In genomic region chr2:121527009-121527682, GRCh38 we compare ENCODE assay signal across 14 cellular contexts. TPM values are rescaled to one million over a fixed set of nuclear protein-coding genes. Genes with fewer than 3 reads are reported as not detected.
A peak's percentile ranks its signal among the peaks of the same experiment; 100 is the strongest.
DNase-seq lines count a peak whose midpoint lies in the region; ATAC-seq, FAIRE-seq and TF ChIP-seq lines count a peak whose summit lies in the region.
"Had no signal": no experiment of that assay in that cellular context is flagged by ENCODE, and none has a peak within 500 bp of the region (broad histone marks: within the 10 kb centered on the region; RNA-seq: fewer than 3 reads in every experiment).

No MANE protein-coding gene starts in this region.

- no peak for DNase-seq in CD4-positive, alpha-beta T cell
- peak; percentile 21 for DNase-seq in NCI-H1105 (lab: John Stamatoyannopoulos, UW)
- DNase-seq in esophagus squamous epithelium (lab: John Stamatoyannopoulos, UW): no peak
- DNase-seq in stimulated activated CD4-positive, alpha-beta T cell treated with anti-CD3 and anti-CD28 coated beads, Interleukin-12 subunit alpha, Interleukin-12 subunit beta, amount 100 ng/mL, for 4 hours: peak; percentile 31
- no peak for DNase-seq in urothelium cell line (ENCODE audit: low spot score)
- DNase-seq in Calu3: no peak
- DNase-seq: caudate nucleus, kidney, naive B cell, OCI-M1 had no signal

- intact Hi-C loops in CD4-positive, alpha-beta T cell (cut with DNase I, micrococcal nuclease): loop anchor here in 1 of 2 experiments (5.0 kb wide), 1 partner anchor 230 kb away; the partner anchor contains the start of gene TSN
- intact Hi-C loops in esophagus squamous epithelium (cut with DNase I): no loop called here
- intact Hi-C loops in Calu3 (cut with micrococcal nuclease; ENCODE audit: unreplicated experiment): no loop called here

- no peaks in the 10 kb centered on the region for H3K27me3 Mint-ChIP-seq in CD4-positive, alpha-beta T cell
- no peaks in the 10 kb centered on the region for H3K27me3 Mint-ChIP-seq in Calu3 (ENCODE audit: unreplicated experiment)
- H3K27me3 Mint-ChIP-seq: naive B cell had no signal

- no peak overlapping the region for H3K4me3 Mint-ChIP-seq in CD4-positive, alpha-beta T cell
- H3K4me3 Mint-ChIP-seq in Calu3 (ENCODE audit: low read depth, unreplicated experiment): no peak overlapping the region

- peaks cover 40 to 68% (median 40%) of the 10 kb centered on the region in 3 donors for H3K4me1 ChIP-seq in esophagus squamous epithelium

- POLR2A ChIA-PET in CD4-positive, alpha-beta T cell (lab: Charles Lee): no interaction called here

- no peak for TF ChIP-seq POLR2A in esophagus squamous epithelium (IDR thresholded peaks at IDR 0.05)

- no peak for ATAC-seq in CD4-positive, alpha-beta T cell (ENCODE audit: poor library complexity)
- no peak for ATAC-seq in GM19328 (IDR thresholded peaks at IDR 0.05; ENCODE audit: unreplicated experiment)
- no peak for ATAC-seq in GM21360 (IDR thresholded peaks at IDR 0.05; ENCODE audit: unreplicated experiment)

- H3K4me1 Mint-ChIP-seq in CD4-positive, alpha-beta T cell (ENCODE audit: low read depth): peaks cover 32% of the 10 kb centered on the region
- peaks cover 16% of the 10 kb centered on the region for H3K4me1 Mint-ChIP-seq in Calu3 (ENCODE audit: low read depth, unreplicated experiment)

- peaks cover 53% of the 10 kb centered on the region for H3K36me3 Mint-ChIP-seq in CD4-positive, alpha-beta T cell (ENCODE audit: low read depth)
- peaks cover 49% of the 10 kb centered on the region for H3K36me3 Mint-ChIP-seq in Calu3 (ENCODE audit: insufficient read depth, unreplicated experiment)
- H3K36me3 Mint-ChIP-seq: naive B cell had no signal

- 30 to 41% methylated on average over 3 of the region's 3 CpGs for WGBS in esophagus squamous epithelium, 2 donors

- H3K9me3 Mint-ChIP-seq in CD4-positive, alpha-beta T cell: no peaks in the 10 kb centered on the region
- no peaks in the 10 kb centered on the region for H3K9me3 Mint-ChIP-seq in Calu3 (ENCODE audit: low read depth, unreplicated experiment)
- H3K9me3 Mint-ChIP-seq: naive B cell had no signal

- TF ChIP-seq CTCF in CD4-positive, alpha-beta T cell (IDR thresholded peaks at IDR 0.05): no peak
- TF ChIP-seq CTCF in esophagus squamous epithelium (IDR thresholded peaks at IDR 0.05) (no peak), Calu3 (IDR thresholded peaks at IDR 0.05; ENCODE audit: unreplicated experiment) (no peak)

- no peaks in the 10 kb centered on the region for H3K27me3 ChIP-seq in CD4-positive, alpha-beta T cell (ENCODE audit: control insufficient read depth, insufficient read depth, low read length)
- H3K27me3 ChIP-seq in esophagus squamous epithelium: no peaks in the 10 kb centered on the region
- H3K27me3 ChIP-seq: suprapubic skin had no signal

- CTCF ChIA-PET in CD4-positive, alpha-beta T cell (lab: Charles Lee): no interaction called here
- CTCF ChIA-PET in Calu3 (lab: Charles Lee): no interaction called here

- no peak for FAIRE-seq in urothelium cell line (lab: Jason Lieb, UNC)
- FAIRE-seq: kidney had no signal

- peaks cover 0 to 31% (median 0%) of the 10 kb centered on the region in 3 donors for H3K36me3 ChIP-seq in esophagus squamous epithelium

- H3K4me3 ChIP-seq in esophagus squamous epithelium: no peak overlapping the region
- H3K4me3 ChIP-seq: suprapubic skin had no signal

- H3K27ac Mint-ChIP-seq in CD4-positive, alpha-beta T cell: peak overlapping the region; percentile 96
- H3K27ac Mint-ChIP-seq in Calu3 (ENCODE audit: unreplicated experiment): no peak overlapping the region

- H3K9me3 ChIP-seq in CD4-positive, alpha-beta T cell (ENCODE audit: control insufficient read depth, low read length): no peaks in the 10 kb centered on the region
- no peaks in the 10 kb centered on the region for H3K9me3 ChIP-seq in esophagus squamous epithelium
- H3K9me3 ChIP-seq: suprapubic skin had no signal

- H3K27ac ChIP-seq in CD4-positive, alpha-beta T cell (ENCODE audit: low read depth, low read length): no peak overlapping the region
- peak overlapping the region in 3 of 4 donors; percentile 43 to 98 (median 96) for H3K27ac ChIP-seq in esophagus squamous epithelium
- H3K27ac ChIP-seq: suprapubic skin had no signal

- no TSS peak for BruUV-seq in Calu3 (replicated peaks; lab: Mats Ljungman, UMichigan)

RNA-seq across cellular contexts. Expression of gene RNU4ATAC, which starts 3.5 kb away (rescaled TPM):
- not detected for total RNA-seq in CD4-positive, alpha-beta T cell
- not detected for total RNA-seq in esophagus squamous epithelium
- not detected in 2 replicates for total RNA-seq in Calu3 (2022)
- total RNA-seq: suprapubic skin; T-helper 1 cell treated with Interleukin-12 subunit alpha and Interleukin-12 subunit beta and Interleukin-4 antibody, amounts not matched to agents 30 ng/mL and 1 ng/mL, for 36 hours had no signal

Comparison
In these comparisons a context has a peak if more than half of its experiments do, and no peak if none do; other contexts are left out.
1. DNase-seq: peak in NCI-H1105 (single experiment) and stimulated activated CD4-positive, alpha-beta T cell treated with anti-CD3 and anti-CD28 coated beads, Interleukin-12 subunit alpha, Interleukin-12 subunit beta, amount 100 ng/mL, for 4 hours (single experiment); none in CD4-positive, alpha-beta T cell (0 of 10), esophagus squamous epithelium (single experiment), urothelium cell line (single experiment) and Calu3 (single experiment).